Comparison of ENCODE assay signal across 11 cellular contexts in the genomic region with DNA sequence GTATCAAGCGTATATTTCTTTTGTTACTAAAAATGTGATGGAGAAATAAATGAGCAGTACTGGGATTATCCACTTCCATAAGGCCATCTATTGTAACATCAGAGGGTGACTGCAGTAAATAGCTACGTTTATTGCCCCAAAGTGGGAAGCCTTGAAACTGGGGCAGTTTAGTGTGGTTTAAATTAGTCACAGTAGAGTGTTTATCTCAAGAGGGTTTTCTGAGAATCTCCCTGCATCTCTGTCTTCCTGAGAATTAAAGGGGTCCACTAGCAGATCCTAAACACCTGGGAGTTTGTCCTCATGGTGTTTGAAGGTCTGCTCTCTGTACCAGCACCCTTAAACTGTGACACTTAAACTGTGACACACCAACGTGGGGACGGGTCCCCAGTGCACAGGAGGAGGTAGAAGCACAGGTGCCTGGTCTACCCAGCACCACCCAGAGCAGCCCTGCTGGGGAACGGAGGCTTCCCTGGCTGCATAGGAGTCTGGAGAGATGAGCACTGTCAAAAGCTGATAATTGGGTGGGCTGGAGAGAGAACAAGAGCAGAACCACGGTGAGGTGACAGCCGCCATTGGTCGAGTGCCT. TPM values are rescaled to one million over a fixed set of nuclear protein-coding genes. Genes with fewer than 3 reads are reported as not detected.
DNase-seq lines count a peak whose midpoint lies in the region; ATAC-seq and TF ChIP-seq lines count a peak whose summit lies in the region.
"Had no signal": no experiment of that assay in that cellular context is flagged by ENCODE, and none has a peak within 500 bp of the region (broad histone marks: within the 10 kb centered on the region; RNA-seq: fewer than 3 reads in every experiment).

No MANE protein-coding gene starts in this region.

- peaks cover 65 to 71% (median 70%) of the 10 kb centered on the region in 3 donors for H3K4me1 ChIP-seq in skeletal muscle tissue (ENCODE audit: control insufficient read depth in 3 of 3, insufficient read depth in 3 of 3, low read length in 3 of 3)

- DNase-seq in DMS53 (lab: John Stamatoyannopoulos, UW) (peak; percentile 46), DMS53 treated with DMSO at 0.1 percent for 48 hours (lab: John Stamatoyannopoulos, UW; ENCODE audit: unreplicated experiment) (no peak), WTC11 (ENCODE audit: low spot score) (no peak), fibroblast of peridontal ligament (ENCODE audit: extremely low read depth) (peak; percentile 48), activated gamma-delta T cell (lab: John Stamatoyannopoulos, UW) (no peak)
- DNase-seq: 8988T, KG1 had no signal

- H3K4me3 ChIP-seq in skeletal muscle tissue (ENCODE audit: low read length in 3 of 3) = no peak overlapping the region

- no peak for ATAC-seq in WTC11
- ATAC-seq in GM19463 (IDR thresholded peaks at IDR 0.05; ENCODE audit: unreplicated experiment) = no peak
- ATAC-seq in HG03159 (IDR thresholded peaks at IDR 0.05; ENCODE audit: unreplicated experiment) = no peak
- ATAC-seq: HCT116 had no signal

- no peak for TF ChIP-seq CTCF in WTC11 (IDR thresholded peaks at IDR 0.05)

- no peaks in the 10 kb centered on the region for H3K36me3 ChIP-seq in skeletal muscle tissue (ENCODE audit: control insufficient read depth in 3 of 3, insufficient read depth in 3 of 3, low read length in 3 of 3)

- POLR2A ChIA-PET in WTC11 (lab: Charles Lee) = no interaction called here

- H3K4me3 Mint-ChIP-seq in WTC11 = 0 out of 2 replicates have a peak overlapping the region, but pooled peaks have one; percentile 14

- no peaks in the 10 kb centered on the region for H3K27me3 Mint-ChIP-seq in WTC11 (ENCODE audit: low read depth)

- H3K27ac Mint-ChIP-seq in WTC11 = peak overlapping the region; percentile 96

- peaks cover 8% of the 10 kb centered on the region for H3K9me3 Mint-ChIP-seq in WTC11

- H3K27me3 ChIP-seq in skeletal muscle tissue (ENCODE audit: control insufficient read depth in 3 of 3, insufficient read depth in 3 of 3, low read length in 3 of 3) = no peaks in the 10 kb centered on the region

- peak overlapping the region in 1 of 3 donors; percentile 62 for H3K9ac ChIP-seq in skeletal muscle tissue (ENCODE audit: low read depth in 1 of 3, low read length in 3 of 3)

- peaks cover 78% of the 10 kb centered on the region for H3K4me1 Mint-ChIP-seq in WTC11

- CTCF ChIA-PET in WTC11 (lab: Charles Lee) = interaction anchor here (1.0 to 2.7 kb wide), 4 partner anchors 11 to 69 kb away, joined by 4 to 11 read pairs (median 4); no protein-coding TSS in a partner anchor

- no peaks in the 10 kb centered on the region for H3K9me3 ChIP-seq in skeletal muscle tissue (ENCODE audit: control insufficient read depth in 3 of 3, low read length in 3 of 3)

- peak overlapping the region; percentile 79 for H3K27ac ChIP-seq in skeletal muscle tissue (ENCODE audit: low read depth, low read length)

- H3K36me3 Mint-ChIP-seq in WTC11 = peaks cover 19% of the 10 kb centered on the region

TF ChIP-seq in WTC11, 78 proteins besides CTCF, POLR2A, EP300 and RAD21:
- TF ChIP-seq NR1H2 (CRISPR knock-in tag; IDR thresholded peaks at IDR 0.05) (no peak), OVOL2 (CRISPR knock-in tag; IDR thresholded peaks at IDR 0.05; ENCODE audit: borderline replicate concordance) (no peak), CREM (CRISPR knock-in tag; IDR thresholded peaks at IDR 0.05) (no peak), ZBTB21 (CRISPR knock-in tag; IDR thresholded peaks at IDR 0.05; ENCODE audit: borderline replicate concordance) (no peak)
- TF ChIP-seq, protein P1, sequence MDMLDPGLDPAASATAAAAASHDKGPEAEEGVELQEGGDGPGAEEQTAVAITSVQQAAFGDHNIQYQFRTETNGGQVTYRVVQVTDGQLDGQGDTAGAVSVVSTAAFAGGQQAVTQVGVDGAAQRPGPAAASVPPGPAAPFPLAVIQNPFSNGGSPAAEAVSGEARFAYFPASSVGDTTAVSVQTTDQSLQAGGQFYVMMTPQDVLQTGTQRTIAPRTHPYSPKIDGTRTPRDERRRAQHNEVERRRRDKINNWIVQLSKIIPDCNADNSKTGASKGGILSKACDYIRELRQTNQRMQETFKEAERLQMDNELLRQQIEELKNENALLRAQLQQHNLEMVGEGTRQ (CRISPR knock-in tag; IDR thresholded peaks at IDR 0.05) = no peak
- TF ChIP-seq, protein P2, sequence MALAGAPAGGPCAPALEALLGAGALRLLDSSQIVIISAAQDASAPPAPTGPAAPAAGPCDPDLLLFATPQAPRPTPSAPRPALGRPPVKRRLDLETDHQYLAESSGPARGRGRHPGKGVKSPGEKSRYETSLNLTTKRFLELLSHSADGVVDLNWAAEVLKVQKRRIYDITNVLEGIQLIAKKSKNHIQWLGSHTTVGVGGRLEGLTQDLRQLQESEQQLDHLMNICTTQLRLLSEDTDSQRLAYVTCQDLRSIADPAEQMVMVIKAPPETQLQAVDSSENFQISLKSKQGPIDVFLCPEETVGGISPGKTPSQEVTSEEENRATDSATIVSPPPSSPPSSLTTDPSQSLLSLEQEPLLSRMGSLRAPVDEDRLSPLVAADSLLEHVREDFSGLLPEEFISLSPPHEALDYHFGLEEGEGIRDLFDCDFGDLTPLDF (CRISPR knock-in tag; IDR thresholded peaks at IDR 0.05) = no peak

RNA-seq across cellular contexts. Expression of a gene that starts 25.2 kb away (rescaled TPM):
- total RNA-seq in WTC11 (2021) = 272 to 314 TPM (median 311 TPM) in 3 replicates
- 68.4 TPM for total RNA-seq in skeletal muscle tissue

Comparison
In these comparisons a context has a peak if more than half of its experiments do, and no peak if none do; other contexts are left out.
1. DNase-seq: peak in DMS53 (single experiment) and fibroblast of peridontal ligament (single experiment); none in DMS53 treated with DMSO at 0.1 percent for 48 hours (single experiment), WTC11 (single experiment) and activated gamma-delta T cell (single experiment).